9 cellular contexts compared by ENCODE assay signal in the genomic region with DNA sequence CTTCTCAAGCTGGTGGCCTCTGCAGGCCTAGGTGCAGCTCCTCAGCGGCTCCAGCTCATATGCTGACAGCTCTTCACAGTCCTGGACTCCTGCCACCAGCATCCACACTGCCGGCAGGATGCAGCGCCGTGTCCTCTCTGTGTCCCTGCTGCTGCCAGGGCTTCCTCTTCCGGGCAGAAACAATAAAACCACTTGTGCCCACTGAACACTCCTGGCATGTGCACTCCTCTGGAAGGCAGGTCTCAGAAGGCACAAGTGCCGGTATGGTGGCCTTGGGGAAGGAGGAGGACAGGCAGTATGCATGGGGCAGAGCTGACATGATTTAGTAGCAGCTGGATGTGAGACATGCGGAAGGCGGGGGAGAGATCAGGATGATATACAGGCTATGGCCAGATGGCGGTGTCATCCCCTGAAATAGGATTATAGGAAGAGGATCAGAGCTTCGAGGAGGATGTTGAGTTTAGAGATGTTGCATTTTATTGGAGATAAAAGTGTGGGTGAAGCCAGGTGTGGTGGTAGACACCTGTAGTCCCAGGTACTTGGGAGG. TPM values are rescaled to one million over a fixed set of nuclear protein-coding genes. Genes with fewer than 3 reads are reported as not detected.
DNase-seq lines count a peak whose midpoint lies in the region; ATAC-seq, FAIRE-seq and TF ChIP-seq lines count a peak whose summit lies in the region.
"Had no signal": no experiment of that assay in that cellular context is flagged by ENCODE, and none has a peak within 500 bp of the region (broad histone marks: within the 10 kb centered on the region; RNA-seq: fewer than 3 reads in every experiment).

No MANE protein-coding gene starts in this region.

- no peak for TF ChIP-seq RAD21 in A549 (conservative IDR thresholded peaks at IDR 0.05 in 1 of 2, IDR thresholded peaks at IDR 0.05 in 1 of 2)

- no peak for FAIRE-seq in A549 (lab: Jason Lieb, UNC)
- no peak for FAIRE-seq in H54 (lab: Jason Lieb, UNC)

- H3K27ac ChIP-seq in A549 (no peak overlapping the region), GM23338 (ENCODE audit: low read depth) (no peak overlapping the region), PC-3 (ENCODE audit: low read length) (no peak overlapping the region)

- 65% methylated on average over 10 of the region's 10 CpGs for WGBS in A549 (ENCODE audit: missing lambda C conversion rate)

- POLR2A ChIA-PET in A549 (lab: Yijun Ruan, JAX) (no interaction called here), PC-3 (lab: Charles Lee; ENCODE audit: unreplicated experiment) (no interaction called here)

- no peaks in the 10 kb centered on the region for H3F3A ChIP-seq in GM23338 (replicated peaks; ENCODE audit: low read depth)
- no peaks in the 10 kb centered on the region for H3F3A ChIP-seq in PC-3 (ENCODE audit: low read length, unreplicated experiment)

- no peak for TF ChIP-seq POLR2A in A549 (IDR thresholded peaks at IDR 0.05; ENCODE audit: low read length)
- TF ChIP-seq POLR2A in H54 (IDR thresholded peaks at IDR 0.05; ENCODE audit: low read depth, low read length), result no peak

- H3K36me3 ChIP-seq in GM23338 (ENCODE audit: insufficient read depth) (no peaks in the 10 kb centered on the region), PC-3 (ENCODE audit: low read depth, low read length) (no peaks in the 10 kb centered on the region)

- H3K9me2 ChIP-seq in GM23338 (ENCODE audit: insufficient read depth), result no peaks in the 10 kb centered on the region
- H3K9me2 ChIP-seq in PC-3 (replicated peaks; ENCODE audit: low read length), result no peaks in the 10 kb centered on the region

- intact Hi-C loops in PC-3 (cut with micrococcal nuclease), result no loop called here

- H3K9me3 ChIP-seq in A549 (no peaks in the 10 kb centered on the region), PC-3 (ENCODE audit: low read length) (no peaks in the 10 kb centered on the region)
- H3K9me3 ChIP-seq: HAP-1 had no signal

- CTCF ChIA-PET in A549 (lab: Yijun Ruan, JAX), result interaction anchor here (1.0 to 16.8 kb wide), 8 partner anchors 9 to 254 kb away, joined by 3 to 326 read pairs (median 4); partner anchors contain the start of genes FES, HDDC3 and UNC45A
- CTCF ChIA-PET in PC-3 (lab: Charles Lee), result no interaction called here

- peaks cover 8% of the 10 kb centered on the region for H3K36me3 Mint-ChIP-seq in GM23338 (ENCODE audit: low read depth)

- no peak for TF ChIP-seq CTCF in A549 (IDR thresholded peaks at IDR 0.05)
- peak; percentile 21 to 43; a peak in 3 of 4 replicates for TF ChIP-seq CTCF in GM23338 (conservative IDR thresholded peaks at IDR 0.05; ENCODE audit: low read depth in 2 of 2)
- TF ChIP-seq CTCF in PC-3 (conservative IDR thresholded peaks at IDR 0.05; ENCODE audit: low read depth, low read length), result 0 out of 2 replicates have a peak, but pooled peaks have one; percentile 25
- no peak for TF ChIP-seq CTCF in foreskin fibroblast (IDR thresholded peaks at IDR 0.05; ENCODE audit: low read depth, low read length)

- H3K79me2 ChIP-seq in GM23338 (replicated peaks; ENCODE audit: insufficient read depth) (no peaks in the 10 kb centered on the region), PC-3 (ENCODE audit: low read length) (no peaks in the 10 kb centered on the region)

- DNase-seq in A549 (ENCODE audit: low read depth in 1 of 2, low spot score in 1 of 2) (peak in 1 of 2 experiments; percentile 43), GM23338 (ENCODE audit: low spot score) (peak; percentile 71), PC-3 (no peak), foreskin fibroblast (peak; percentile 41 to 63), H54 (ENCODE audit: insufficient read length, low spot score) (no peak), iPS-NIHi7 (ENCODE audit: extremely low spot score) (no peak)

- no peak overlapping the region for H3K4me3 Mint-ChIP-seq in GM23338

- H4K20me1 ChIP-seq in GM23338 (replicated peaks; ENCODE audit: insufficient read depth) (no peaks in the 10 kb centered on the region), PC-3 (ENCODE audit: low read length) (no peaks in the 10 kb centered on the region)

- H3K9ac ChIP-seq in PC-3 (ENCODE audit: low read length), result no peak overlapping the region

- no peaks in the 10 kb centered on the region for H3K9me3 Mint-ChIP-seq in GM23338

- H3K27me3 ChIP-seq in GM23338 (ENCODE audit: insufficient read depth) (no peaks in the 10 kb centered on the region), PC-3 (ENCODE audit: low read length) (no peaks in the 10 kb centered on the region)

- H3K27ac Mint-ChIP-seq in GM23338, result no peak overlapping the region

- H3K4me1 ChIP-seq in A549, result no peaks in the 10 kb centered on the region
- H3K4me1 ChIP-seq in GM23338 (ENCODE audit: insufficient read depth), result no peaks in the 10 kb centered on the region
- H3K4me1 ChIP-seq in PC-3 (ENCODE audit: insufficient read depth, low read length), result no peaks in the 10 kb centered on the region
- H3K4me1 ChIP-seq: HAP-1 had no signal

- no peak overlapping the region for H3K4me3 ChIP-seq in A549
- H3K4me3 ChIP-seq in GM23338, result no peak overlapping the region
- H3K4me3 ChIP-seq in PC-3 (ENCODE audit: low read length), result no peak overlapping the region
- H3K4me3 ChIP-seq in foreskin fibroblast (ENCODE audit: low read depth in 1 of 2, low read length in 2 of 2), result no peak overlapping the region
- H3K4me3 ChIP-seq: HAP-1 had no signal

- no peak overlapping the region for H3K4me2 ChIP-seq in A549
- H3K4me2 ChIP-seq in GM23338, result no peak overlapping the region
- H3K4me2 ChIP-seq in PC-3 (ENCODE audit: low read length), result no peak overlapping the region

- BruUV-seq in PC-3 (replicated peaks; lab: Mats Ljungman, UMichigan), result no TSS peak

- ATAC-seq in A549 (peak; percentile 60 to 76; a peak in 4 of 6 replicates), GM23338 (peak; percentile 59), PC-3 (no peak; the same call in 1 of the 2 replicates), HG03139 (IDR thresholded peaks at IDR 0.05; ENCODE audit: unreplicated experiment) (no peak), GM21825 (IDR thresholded peaks at IDR 0.05; ENCODE audit: unreplicated experiment) (no peak)

- no peak for TF ChIP-seq EP300 in A549 (IDR thresholded peaks at IDR 0.05)

- peaks cover 16% of the 10 kb centered on the region for H3K27me3 Mint-ChIP-seq in GM23338 (ENCODE audit: insufficient read depth, low read depth, poor library complexity)

- H2AFZ ChIP-seq in GM23338, result no peak overlapping the region
- H2AFZ ChIP-seq in PC-3 (ENCODE audit: low read length), result no peak overlapping the region

- no peaks in the 10 kb centered on the region for H3K4me1 Mint-ChIP-seq in GM23338

TF ChIP-seq in A549, 52 proteins besides CTCF, POLR2A, EP300 and RAD21 (continues in another document):
- TF ChIP-seq TFCP2L1 (CRISPR knock-in tag; IDR thresholded peaks at IDR 0.05) (no peak), EHF (CRISPR knock-in tag; IDR thresholded peaks at IDR 0.05) (no peak), KDM5A (IDR thresholded peaks at IDR 0.05) (no peak)

TF ChIP-seq in GM23338, 12 proteins besides CTCF, POLR2A, EP300 and RAD21 (continues in another document):
- no peak for TF ChIP-seq CREB1 (CRISPR knock-in tag; IDR thresholded peaks at IDR 0.05; ENCODE audit: low read depth)

RNA-seq across cellular contexts. Expression of gene MAN2A2, which starts 7.5 kb away (rescaled TPM):
- polyA plus RNA-seq in A549 (2011; rRNA removed) (22.0 and 37.0 TPM in 2 replicates), A549 (2017; fragmentation: RNase III; extraction: RNeasy Plus Mini Kit Qiagen cat#74134 plus additional on column Dnase treatment) (29.6 to 35.3 TPM (median 32.6 TPM) in 3 replicates), GM23338 (2016; fragmentation: Nextera tagmentation; extraction: Ambion mirVana) (8.0 and 8.2 TPM in 2 replicates)
- 56.4 and 73.9 TPM in 2 replicates for polyA plus RNA-seq in A549 (2012; cell fraction: cytosol; rRNA removed)
- polyA plus RNA-seq in A549 (2012; cell fraction: nucleus; rRNA removed), result 415 and 583 TPM in 2 replicates
- polyA minus RNA-seq in A549 (2011; rRNA and poly(A)+ RNA removed), result 42.7 and 43.2 TPM in 2 replicates
- total RNA-seq in GM23338 (2014; rRNA removed; shearing (Covaris generic)), result 3.5 and 17.1 TPM in 2 replicates
- total RNA-seq in PC-3 (2014; rRNA removed), result 19.8 and 26.3 TPM in 2 replicates

RNA-seq across cellular contexts. Expression of gene FES, which starts 11.3 kb away (rescaled TPM):
- polyA plus RNA-seq in A549 (2011; rRNA removed) (0.50 and 0.53 TPM in 2 replicates), A549 (2017; fragmentation: RNase III; extraction: RNeasy Plus Mini Kit Qiagen cat#74134 plus additional on column Dnase treatment) (0.39 to 0.50 TPM (median 0.45 TPM) in 3 replicates), GM23338 (2016; fragmentation: Nextera tagmentation; extraction: Ambion mirVana) (2.7 and 3.1 TPM in 2 replicates)
- polyA plus RNA-seq in A549 (2012; cell fraction: cytosol; rRNA removed), result 1.4 and 1.7 TPM in 2 replicates
- 1.4 and 1.7 TPM in 2 replicates for polyA plus RNA-seq in A549 (2012; cell fraction: nucleus; rRNA removed)
- polyA minus RNA-seq in A549 (2011; rRNA and poly(A)+ RNA removed), result 0.39 TPM in 1 of 2 replicates, not detected in the other
- 14.4 and 18.6 TPM in 2 replicates for total RNA-seq in GM23338 (2014; rRNA removed; shearing (Covaris generic))
- total RNA-seq in PC-3 (2014; rRNA removed), result 2.8 and 11.5 TPM in 2 replicates

RNA-seq across cellular contexts. Expression of gene FURIN, which starts 27.3 kb away (rescaled TPM):
- 16.8 and 20.9 TPM in 2 replicates for polyA plus RNA-seq in A549 (2011; rRNA removed)
- polyA plus RNA-seq in A549 (2012; cell fraction: cytosol; rRNA removed), result 26.9 and 42.5 TPM in 2 replicates
- polyA plus RNA-seq in A549 (2012; cell fraction: nucleus; rRNA removed), result 36.8 and 51.9 TPM in 2 replicates
- 23.1 to 37.1 TPM (median 33.3 TPM) in 3 replicates for polyA plus RNA-seq in A549 (2017; fragmentation: RNase III; extraction: RNeasy Plus Mini Kit Qiagen cat#74134 plus additional on column Dnase treatment)
- polyA minus RNA-seq in A549 (2011; rRNA and poly(A)+ RNA removed), result 29.8 and 47.2 TPM in 2 replicates
- 15.7 and 20.9 TPM in 2 replicates for total RNA-seq in GM23338 (2014; rRNA removed; shearing (Covaris generic))
- polyA plus RNA-seq in GM23338 (2016; fragmentation: Nextera tagmentation; extraction: Ambion mirVana), result 6.3 and 7.4 TPM in 2 replicates
- 39.1 and 44.2 TPM in 2 replicates for total RNA-seq in PC-3 (2014; rRNA removed)

RNA-seq across cellular contexts. Expression of gene HDDC3, which starts 36.7 kb away (rescaled TPM):
- polyA plus RNA-seq in A549 (2011; rRNA removed) (29.8 and 31.9 TPM in 2 replicates), A549 (2017; fragmentation: RNase III; extraction: RNeasy Plus Mini Kit Qiagen cat#74134 plus additional on column Dnase treatment) (25.3 to 29.7 TPM (median 26.1 TPM) in 3 replicates), GM23338 (2016; fragmentation: Nextera tagmentation; extraction: Ambion mirVana) (16.0 and 17.4 TPM in 2 replicates)
- 41.6 and 42.9 TPM in 2 replicates for polyA plus RNA-seq in A549 (2012; cell fraction: cytosol; rRNA removed)
- 28.9 and 34.8 TPM in 2 replicates for polyA plus RNA-seq in A549 (2012; cell fraction: nucleus; rRNA removed)
- 27.4 and 33.9 TPM in 2 replicates for polyA minus RNA-seq in A549 (2011; rRNA and poly(A)+ RNA removed)
- total RNA-seq in GM23338 (2014; rRNA removed; shearing (Covaris generic)), result 9.1 and 19.0 TPM in 2 replicates
- 18.5 and 19.6 TPM in 2 replicates for total RNA-seq in PC-3 (2014; rRNA removed)

RNA-seq across cellular contexts. Expression of gene UNC45A, which starts 39.4 kb away (rescaled TPM):
- 47.7 and 48.2 TPM in 2 replicates for polyA plus RNA-seq in A549 (2011; rRNA removed)
- 70.2 and 71.6 TPM in 2 replicates for polyA plus RNA-seq in A549 (2012; cell fraction: cytosol; rRNA removed)
- 128 and 156 TPM in 2 replicates for polyA plus RNA-seq in A549 (2012; cell fraction: nucleus; rRNA removed)
- 76.9 to 82.5 TPM (median 80.4 TPM) in 3 replicates for polyA plus RNA-seq in A549 (2017; fragmentation: RNase III; extraction: RNeasy Plus Mini Kit Qiagen cat#74134 plus additional on column Dnase treatment)
- polyA minus RNA-seq in A549 (2011; rRNA and poly(A)+ RNA removed), result 84.6 and 90.4 TPM in 2 replicates
- total RNA-seq in GM23338 (2014; rRNA removed; shearing (Covaris generic)), result 86.8 and 87.5 TPM in 2 replicates
- polyA plus RNA-seq in GM23338 (2016; fragmentation: Nextera tagmentation; extraction: Ambion mirVana), result 35.9 and 40.2 TPM in 2 replicates
- total RNA-seq in PC-3 (2014; rRNA removed), result 68.4 and 73.7 TPM in 2 replicates

Comparison
In these comparisons a context has a peak if more than half of its experiments do, and no peak if none do; other contexts are left out.
1. ATAC-seq: peak in A549 (2 of 2) and GM23338 (single experiment); none in PC-3 (single experiment), HG03139 (single experiment) and GM21825 (single experiment).
2. DNase-seq: peak in GM23338 (single experiment) and foreskin fibroblast (2 of 2); none in PC-3 (single experiment), H54 (single experiment) and iPS-NIHi7 (single experiment).
3. CTCF ChIP-seq: peak in GM23338 (2 of 2) and PC-3 (single experiment); none in A549 (single experiment) and foreskin fibroblast (single experiment).